ENCODE assay signal across 8 cellular contexts in the genomic region with DNA sequence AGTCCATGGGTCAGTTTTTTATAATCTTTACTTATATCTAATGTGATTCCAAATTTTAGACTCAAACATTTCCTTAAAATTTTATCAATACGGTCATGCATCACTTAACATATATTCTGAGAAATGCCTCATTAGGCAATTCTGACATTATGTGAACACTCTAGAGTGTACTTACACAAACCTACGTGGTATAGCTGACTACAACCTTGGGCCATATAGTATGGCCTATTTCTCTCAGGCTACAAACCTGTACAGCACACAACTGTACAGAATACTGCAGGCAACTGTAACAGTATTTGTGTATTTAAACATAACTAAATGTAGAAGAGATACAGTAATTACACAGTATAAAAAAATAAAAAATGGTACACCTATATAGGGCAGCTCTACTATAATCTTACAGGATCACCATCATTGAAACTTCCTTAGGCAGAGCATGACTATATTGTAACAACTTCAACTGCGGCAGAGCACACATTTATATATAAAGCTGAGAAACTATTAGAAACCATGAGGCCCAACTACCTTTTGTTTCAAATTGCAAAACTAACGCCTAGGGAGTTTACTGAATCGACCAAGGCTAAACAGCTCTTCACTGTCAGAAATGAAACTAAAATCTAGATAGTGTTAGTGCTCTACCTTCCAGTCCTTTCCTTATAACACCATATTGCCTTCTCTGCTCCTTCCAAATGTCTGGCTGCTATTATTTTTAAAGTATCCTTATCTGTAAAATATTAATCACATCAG. TPM values are rescaled to one million over a fixed set of nuclear protein-coding genes. Genes with fewer than 3 reads are reported as not detected.
DNase-seq lines count a peak whose midpoint lies in the region; ATAC-seq lines count a peak whose summit lies in the region.

No MANE protein-coding gene starts in this region.

- no peak overlapping the region for H3K9ac ChIP-seq in endocrine pancreas (ENCODE audit: control insufficient read depth, insufficient read depth, low read length)

- no peak for DNase-seq in right cardiac atrium
- no peak for DNase-seq in Right ventricle myocardium inferior (ENCODE audit: missing footprints)
- DNase-seq in G401 (ENCODE audit: low spot score) = no peak
- DNase-seq in globus pallidus (ENCODE audit: low spot score) = no peak
- DNase-seq in middle frontal gyrus (ENCODE audit: extremely low spot score, low spot score) = no peak
- no peak for DNase-seq in cortex of kidney (lab: John Stamatoyannopoulos, UW)

- intact Hi-C loops in right cardiac atrium (cut with DNase I) (no loop called here), Right ventricle myocardium inferior (cut with DNase I) (no loop called here)

- in situ Hi-C loops in G401 (cut with HindIII; ENCODE audit: low sequenced_read_pairs) = no loop called here

- H3K36me3 ChIP-seq in endocrine pancreas (ENCODE audit: control insufficient read depth, insufficient read depth, low read length) = no peaks in the 10 kb centered on the region

- H3K4me1 ChIP-seq in right cardiac atrium (ENCODE audit: control insufficient read depth, insufficient read depth, low read length) = peaks cover under 1% of the 10 kb centered on the region
- peaks cover 21% of the 10 kb centered on the region for H3K4me1 ChIP-seq in endocrine pancreas (ENCODE audit: control insufficient read depth, insufficient read depth, low read length)

- no peaks in the 10 kb centered on the region for H3K27me3 ChIP-seq in right cardiac atrium (ENCODE audit: control insufficient read depth, insufficient read depth)
- H3K27me3 ChIP-seq in endocrine pancreas (ENCODE audit: control insufficient read depth, insufficient read depth, low read length) = no peaks in the 10 kb centered on the region

- 61% methylated on average over 5 of the region's 5 CpGs for WGBS in right cardiac atrium

- no peak for ATAC-seq in right cardiac atrium
- ATAC-seq in Right ventricle myocardium inferior = no peak
- peak; percentile 34 for ATAC-seq in HG03095 (IDR thresholded peaks at IDR 0.05; ENCODE audit: unreplicated experiment)

- H3K9me3 ChIP-seq in right cardiac atrium (ENCODE audit: control insufficient read depth, low read length) = no peaks in the 10 kb centered on the region
- H3K9me3 ChIP-seq in endocrine pancreas (ENCODE audit: control insufficient read depth, low read length) = no peaks in the 10 kb centered on the region

- H3K4me3 ChIP-seq in right cardiac atrium (ENCODE audit: low read length) = peak overlapping the region; percentile 10
- peak overlapping the region; percentile 55 for H3K4me3 ChIP-seq in endocrine pancreas (ENCODE audit: control insufficient read depth, insufficient read depth, low read length)

- H3K27ac ChIP-seq in right cardiac atrium (ENCODE audit: low read length) = no peak overlapping the region

RNA-seq across cellular contexts. Expression of gene YES1, which starts 6.9 kb away (rescaled TPM):
- total RNA-seq in right cardiac atrium = 10 to 100 TPM; 22.4 to 25.9 (median 25.1) TPM
- 9.2 TPM for polyA plus RNA-seq in right cardiac atrium
- 23.5 TPM for total RNA-seq in Right ventricle myocardium inferior
- 71.8 and 81.9 TPM in 2 replicates for total RNA-seq in G401 (2014; rRNA removed; shearing (Covaris generic))
